In the genomic region with DNA sequence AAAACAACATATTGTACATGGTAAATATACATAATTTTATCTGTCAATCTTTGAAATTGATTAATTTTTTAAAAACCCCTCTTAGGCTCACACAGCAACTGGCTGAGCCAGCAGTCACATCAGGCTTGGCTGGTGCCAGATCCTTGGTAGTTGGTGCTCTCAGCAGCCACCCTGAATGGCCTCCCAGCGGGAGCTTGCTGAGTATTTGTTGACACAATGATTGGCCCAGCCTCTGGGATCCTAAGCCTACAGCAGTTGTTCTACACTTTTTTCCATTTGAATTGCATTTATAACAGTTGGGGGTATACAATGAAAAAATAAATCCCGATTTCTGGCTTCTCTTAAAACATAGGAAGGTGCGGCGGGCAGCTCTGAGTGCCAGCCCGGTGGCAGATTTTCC, we compare ENCODE assay signal across 2 cellular contexts.
A peak's percentile ranks its signal among the peaks of the same experiment; 100 is the strongest.
TF ChIP-seq lines count a peak whose summit lies in the region.

No MANE protein-coding gene starts in this region.

TF ChIP-seq in HEK293, 187 proteins besides CTCF, POLR2A, EP300 and RAD21 (continued from another document):
- peak; percentile 25; the same call in 1 of the 2 replicates for TF ChIP-seq ZNF423 (tag by site-specific recombination; IDR thresholded peaks at IDR 0.05)

TF ChIP-seq in WTC11, 78 proteins besides CTCF, POLR2A, EP300 and RAD21 (continued from another document):
- TF ChIP-seq, protein P1, sequence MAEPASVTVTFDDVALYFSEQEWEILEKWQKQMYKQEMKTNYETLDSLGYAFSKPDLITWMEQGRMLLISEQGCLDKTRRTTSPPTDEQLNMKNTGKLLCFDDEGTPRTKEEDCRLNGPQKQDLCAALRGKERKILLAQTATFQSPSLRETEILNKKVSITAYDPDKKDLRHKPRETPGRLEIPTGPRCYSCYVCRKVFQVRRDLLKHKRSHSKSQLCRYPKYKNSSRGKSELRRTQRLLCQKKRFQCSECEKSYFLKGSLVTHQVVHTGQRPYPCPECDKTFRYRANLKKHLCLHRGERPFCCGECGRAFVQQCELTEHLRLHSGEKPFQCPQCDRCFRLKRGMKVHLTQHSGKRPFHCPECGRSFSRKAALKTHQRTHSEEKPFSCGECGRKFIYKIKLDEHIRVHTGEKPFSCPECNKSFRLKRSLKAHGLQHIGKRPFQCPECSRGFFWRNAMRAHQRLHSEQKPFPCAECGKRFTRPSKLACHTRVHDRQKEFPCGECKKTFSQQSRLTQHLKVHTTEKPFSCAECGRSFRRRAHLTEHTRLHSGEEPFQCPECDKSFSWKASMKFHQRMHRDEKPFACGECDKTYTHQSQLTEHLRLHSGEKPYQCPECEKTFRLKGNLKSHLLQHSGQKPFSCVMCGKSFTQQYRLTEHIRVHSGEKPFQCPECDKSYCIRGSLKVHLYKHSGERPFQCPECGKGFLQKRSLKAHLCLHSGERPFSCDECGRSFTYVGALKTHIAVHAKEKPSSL (CRISPR knock-in tag; conservative IDR thresholded peaks at IDR 0.05): no peak
- TF ChIP-seq, protein P2, sequence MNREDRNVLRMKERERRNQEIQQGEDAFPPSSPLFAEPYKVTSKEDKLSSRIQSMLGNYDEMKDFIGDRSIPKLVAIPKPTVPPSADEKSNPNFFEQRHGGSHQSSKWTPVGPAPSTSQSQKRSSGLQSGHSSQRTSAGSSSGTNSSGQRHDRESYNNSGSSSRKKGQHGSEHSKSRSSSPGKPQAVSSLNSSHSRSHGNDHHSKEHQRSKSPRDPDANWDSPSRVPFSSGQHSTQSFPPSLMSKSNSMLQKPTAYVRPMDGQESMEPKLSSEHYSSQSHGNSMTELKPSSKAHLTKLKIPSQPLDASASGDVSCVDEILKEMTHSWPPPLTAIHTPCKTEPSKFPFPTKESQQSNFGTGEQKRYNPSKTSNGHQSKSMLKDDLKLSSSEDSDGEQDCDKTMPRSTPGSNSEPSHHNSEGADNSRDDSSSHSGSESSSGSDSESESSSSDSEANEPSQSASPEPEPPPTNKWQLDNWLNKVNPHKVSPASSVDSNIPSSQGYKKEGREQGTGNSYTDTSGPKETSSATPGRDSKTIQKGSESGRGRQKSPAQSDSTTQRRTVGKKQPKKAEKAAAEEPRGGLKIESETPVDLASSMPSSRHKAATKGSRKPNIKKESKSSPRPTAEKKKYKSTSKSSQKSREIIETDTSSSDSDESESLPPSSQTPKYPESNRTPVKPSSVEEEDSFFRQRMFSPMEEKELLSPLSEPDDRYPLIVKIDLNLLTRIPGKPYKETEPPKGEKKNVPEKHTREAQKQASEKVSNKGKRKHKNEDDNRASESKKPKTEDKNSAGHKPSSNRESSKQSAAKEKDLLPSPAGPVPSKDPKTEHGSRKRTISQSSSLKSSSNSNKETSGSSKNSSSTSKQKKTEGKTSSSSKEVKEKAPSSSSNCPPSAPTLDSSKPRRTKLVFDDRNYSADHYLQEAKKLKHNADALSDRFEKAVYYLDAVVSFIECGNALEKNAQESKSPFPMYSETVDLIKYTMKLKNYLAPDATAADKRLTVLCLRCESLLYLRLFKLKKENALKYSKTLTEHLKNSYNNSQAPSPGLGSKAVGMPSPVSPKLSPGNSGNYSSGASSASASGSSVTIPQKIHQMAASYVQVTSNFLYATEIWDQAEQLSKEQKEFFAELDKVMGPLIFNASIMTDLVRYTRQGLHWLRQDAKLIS (CRISPR knock-in tag; IDR thresholded peaks at IDR 0.05; ENCODE audit: borderline replicate concordance): no peak
- TF ChIP-seq ZNF317 (CRISPR knock-in tag; IDR thresholded peaks at IDR 0.05; ENCODE audit: borderline replicate concordance, low read depth) (no peak), IRF2 (CRISPR knock-in tag; IDR thresholded peaks at IDR 0.05; ENCODE audit: borderline replicate concordance, low read depth) (no peak), ZNF671 (CRISPR knock-in tag; IDR thresholded peaks at IDR 0.05) (no peak)
- TF ChIP-seq, protein P3, sequence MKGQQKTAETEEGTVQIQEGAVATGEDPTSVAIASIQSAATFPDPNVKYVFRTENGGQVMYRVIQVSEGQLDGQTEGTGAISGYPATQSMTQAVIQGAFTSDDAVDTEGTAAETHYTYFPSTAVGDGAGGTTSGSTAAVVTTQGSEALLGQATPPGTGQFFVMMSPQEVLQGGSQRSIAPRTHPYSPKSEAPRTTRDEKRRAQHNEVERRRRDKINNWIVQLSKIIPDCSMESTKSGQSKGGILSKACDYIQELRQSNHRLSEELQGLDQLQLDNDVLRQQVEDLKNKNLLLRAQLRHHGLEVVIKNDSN (CRISPR knock-in tag; IDR thresholded peaks at IDR 0.05): no peak
